Comparison of ENCODE assay signal across 23 cellular contexts in genomic region chr5:145683426-145683825, GRCh38.
"Had no signal": no experiment of that assay in that cellular context is flagged by ENCODE, and none has a peak within 500 bp of the region (broad histone marks: within the 10 kb centered on the region; RNA-seq: fewer than 3 reads in every experiment).

No MANE protein-coding gene starts in this region.

- H3K79me2 ChIP-seq: parathyroid adenoma had no signal

- H2AFZ ChIP-seq: neural progenitor cell, parathyroid adenoma had no signal

- ATAC-seq: natural killer cell; psoas muscle; stimulated activated effector memory CD8-positive, alpha-beta T cell treated with anti-CD3 and anti-CD28 coated beads, Interleukin-12 subunit alpha, Interleukin-12 subunit beta, amount 100 ng/mL, for 72 hours; stimulated activated naive B cell treated with anti-CD40 and anti-IgM and Interleukin-4, amounts not matched to agents 10 μg/mL and 1 μg/mL and 100 μg/mL, for 72 hours; upper lobe of right lung had no signal

- H3K27me3 ChIP-seq: neural progenitor cell, ovary, right lobe of liver, sigmoid colon, stomach, tibial artery, transverse colon, upper lobe of right lung, uterus had no signal

- FAIRE-seq: small intestine had no signal

- H3K4me1 ChIP-seq: neural progenitor cell, parathyroid adenoma, uterus had no signal

- H3K27ac ChIP-seq: neural progenitor cell, ovary, parathyroid adenoma, psoas muscle, right lobe of liver, sigmoid colon, stomach, tibial artery, transverse colon, upper lobe of right lung, uterus had no signal

- H3K9ac ChIP-seq: neural progenitor cell, parathyroid adenoma had no signal

- H3K4me2 ChIP-seq: neural progenitor cell had no signal

- H3K4me3 ChIP-seq: neural progenitor cell, ovary, psoas muscle, right lobe of liver, sigmoid colon, stomach, tibial artery, transverse colon, upper lobe of right lung, uterus had no signal

- H3K9me3 ChIP-seq: ovary, psoas muscle, right lobe of liver, sigmoid colon, stomach, tibial artery, transverse colon, upper lobe of right lung, uterus had no signal

- H3K36me3 ChIP-seq: neural progenitor cell, ovary, right lobe of liver, sigmoid colon, stomach, tibial artery, transverse colon, upper lobe of right lung, uterus had no signal

- DNase-seq: natural killer cell; occipital lobe; ovary; posterior cingulate gyrus; psoas muscle; right cardiac atrium; right lobe of liver; sigmoid colon; small intestine; stimulated activated CD4-positive, alpha-beta T cell treated with anti-CD3 and anti-CD28 coated beads, Interleukin-15, amount 100 ng/mL, for 24 hours; stimulated activated CD4-positive, alpha-beta T cell treated with anti-CD3 and anti-CD28 coated beads, Interleukin-2, amount 100 ng/mL, for 24 hours; stimulated activated CD4-positive, alpha-beta T cell treated with anti-CD3 and anti-CD28 coated beads, Interleukin-2, amount 100 ng/mL, for 48 hours; stimulated activated CD4-positive, alpha-beta T cell treated with anti-CD3 and anti-CD28 coated beads, Interleukin-4, amount 100 ng/mL, for 24 hours; stimulated activated naive B cell treated with anti-CD40 and anti-IgM and Interleukin-4, amounts not matched to agents 10 μg/mL and 1 μg/mL and 100 μg/mL, for 72 hours; stimulated activated naive CD4-positive, alpha-beta T cell treated with Interleukin-2 at 50 U/mL for 16 hours; stomach; tibial artery; transverse colon; upper lobe of right lung; uterus had no signal
